8 cellular contexts compared by ENCODE assay signal in the genomic region with DNA sequence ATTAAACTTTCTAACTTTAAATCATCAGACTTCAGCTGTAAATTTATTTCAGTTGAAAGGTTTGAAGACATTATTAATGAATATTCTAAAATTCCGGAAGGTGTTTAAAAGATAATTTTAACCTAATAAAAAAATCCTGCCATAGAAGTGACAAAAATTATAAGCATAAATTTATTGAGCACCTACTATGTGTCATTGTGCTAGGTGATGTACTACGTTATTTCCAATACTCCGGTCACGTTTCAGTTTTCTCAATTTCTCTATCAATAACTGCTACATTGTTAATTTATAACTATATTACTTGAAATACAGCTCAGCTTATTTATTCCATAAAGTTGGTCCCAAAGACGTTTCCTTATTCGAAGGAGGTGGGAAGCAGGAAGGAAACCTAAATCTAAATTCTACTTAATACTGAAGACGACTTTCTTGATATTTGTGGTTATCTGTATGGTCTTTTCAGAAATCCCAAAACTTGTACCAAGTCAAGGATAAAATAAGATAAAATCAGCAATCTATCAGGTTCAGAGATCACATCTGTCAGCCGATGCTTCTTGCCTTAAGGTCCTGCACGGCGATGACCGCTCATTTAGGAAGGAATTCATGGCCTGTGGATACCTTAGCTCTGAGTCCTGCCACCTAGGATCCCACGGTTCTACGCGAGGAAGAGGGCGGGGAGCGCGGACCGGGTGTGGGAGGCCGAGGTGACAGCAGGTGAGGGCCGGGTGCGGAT. TPM values are rescaled to one million over a fixed set of nuclear protein-coding genes. Genes with fewer than 3 reads are reported as not detected.
A peak's percentile ranks its signal among the peaks of the same experiment; 100 is the strongest.
DNase-seq lines count a peak whose midpoint lies in the region; ATAC-seq and TF ChIP-seq lines count a peak whose summit lies in the region.

No MANE protein-coding gene starts in this region.

- intact Hi-C loops in adrenal gland (cut with DNase I), result no loop called here
- intact Hi-C loops in lower leg skin (cut with DNase I; ENCODE audit: low total_unique reads), result no loop called here

- H2AFZ ChIP-seq in ACC112 (ENCODE audit: low read length, unreplicated experiment), result peak overlapping the region; percentile 58

- H3K36me3 ChIP-seq in ACC112 (ENCODE audit: insufficient read depth, low read length), result no peaks in the 10 kb centered on the region
- peaks cover 2% of the 10 kb centered on the region; the same call in 1 of the 2 replicates for H3K36me3 ChIP-seq in MG63
- H3K36me3 ChIP-seq in adrenal gland (replicated peaks in 1 of 2), result no peaks in the 10 kb centered on the region

- WGBS in adrenal gland, 4 donors, result 25 to 29% (median 27%) methylated on average over 21 of the region's 21 CpGs
- WGBS in lower leg skin, 2 donors, result 32 to 33% methylated on average over 21 of the region's 21 CpGs

- TF ChIP-seq POLR2A in adrenal gland (IDR thresholded peaks at IDR 0.05), result no peak
- TF ChIP-seq POLR2A in lower leg skin (IDR thresholded peaks at IDR 0.05), result no peak

- H3K4me3 ChIP-seq in ACC112 (ENCODE audit: low read depth, low read length), result peak overlapping the region; percentile 87
- peak overlapping the region; percentile 96 for H3K4me3 ChIP-seq in MG63
- H3K4me3 ChIP-seq in adrenal gland, result peak overlapping the region in 3 of 4 donors; percentile 88 to 100 (median 89)
- peak overlapping the region; percentile 91 for H3K4me3 ChIP-seq in lower leg skin (ENCODE audit: low read depth, poor library complexity, severe bottlenecking)

- H3K9me3 ChIP-seq in MG63 (no peaks in the 10 kb centered on the region), adrenal gland (replicated peaks in 1 of 3) (no peaks in the 10 kb centered on the region)

- no peak for ATAC-seq in HG02938 (IDR thresholded peaks at IDR 0.05; ENCODE audit: unreplicated experiment)

- H3K4me1 ChIP-seq in ACC112 (ENCODE audit: control insufficient read depth, insufficient read depth, low read length, unreplicated experiment) (peaks cover 48% of the 10 kb centered on the region), adrenal gland (replicated peaks in 1 of 2) (no peaks in the 10 kb centered on the region)

- peaks cover 57% of the 10 kb centered on the region for H3K79me2 ChIP-seq in ACC112 (ENCODE audit: control insufficient read depth, insufficient read depth, low read length, unreplicated experiment)

- H3K27ac ChIP-seq in ACC112 (ENCODE audit: low read depth, low read length), result peak overlapping the region; percentile 57
- peak overlapping the region in 4 of 5 donors; percentile 84 to 98 (median 91) for H3K27ac ChIP-seq in adrenal gland

- TF ChIP-seq CTCF in adrenal gland (IDR thresholded peaks at IDR 0.05) (no peak), lower leg skin (IDR thresholded peaks at IDR 0.05) (no peak)

- no peak for DNase-seq in MG63
- DNase-seq in adrenal gland, result no peak
- DNase-seq in lower leg skin (ENCODE audit: low spot score in 2 of 2), result no peak
- DNase-seq in stimulated activated CD8-positive, alpha-beta memory T cell treated with anti-CD3 and anti-CD28 coated beads, Interleukin-7, amount 100 ng/mL, for 24 hours (ENCODE audit: low read depth), result peak; percentile 48
- DNase-seq in middle frontal gyrus (ENCODE audit: extremely low spot score, low spot score), result no peak
- no peak for DNase-seq in GF-D8 (lab: John Stamatoyannopoulos, UW)

- H3K27me3 ChIP-seq in ACC112 (ENCODE audit: insufficient read depth, low read length), result no peaks in the 10 kb centered on the region
- no peaks in the 10 kb centered on the region for H3K27me3 ChIP-seq in MG63
- H3K27me3 ChIP-seq in adrenal gland, result no peaks in the 10 kb centered on the region

RNA-seq across cellular contexts. Expression of a gene that starts 1.2 kb away (rescaled TPM):
- total RNA-seq in MG63 (2014; rRNA removed; shearing (Covaris generic); ENCODE audit: low replicate concordance), result 21.7 and 32.4 TPM in 2 replicates
- total RNA-seq in adrenal gland (10 to 100 TPM; 19.7 to 34.9 (median 25.1) TPM), lower leg skin (10 to 100 TPM in 2 of 4 donors, 1 to 10 TPM in 2; 7.1 to 28.7 (median 10.6) TPM)
- polyA plus RNA-seq in adrenal gland, result 10 to 100 TPM in 2 of 3 donors, 1 to 10 TPM in 1; 7.3 to 17.7 (median 16.6) TPM
